ENCODE assay signal across 12 cellular contexts in the genomic region with DNA sequence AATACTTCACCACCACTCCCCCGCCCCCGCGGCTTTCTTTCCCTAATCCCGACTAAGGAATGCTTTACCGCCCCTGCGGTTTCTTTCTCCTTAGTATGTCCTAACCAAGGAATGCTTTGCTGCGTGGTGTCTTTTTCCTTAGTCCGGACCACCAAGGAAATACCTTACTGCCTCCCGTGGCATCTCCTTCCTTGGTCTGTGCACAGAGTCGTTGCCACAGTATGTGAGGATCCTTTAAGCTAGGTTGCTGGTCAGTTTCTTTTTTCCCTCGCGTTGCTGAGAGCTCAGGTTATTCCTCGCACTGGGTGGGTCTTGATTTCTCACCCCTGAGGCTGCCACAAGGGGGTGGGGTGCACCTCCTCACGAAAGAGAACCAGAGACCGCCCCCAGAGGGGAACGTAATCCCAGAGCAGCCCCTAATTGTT.
DNase-seq lines count a peak whose midpoint lies in the region; ATAC-seq and TF ChIP-seq lines count a peak whose summit lies in the region.
"Had no signal": no experiment of that assay in that cellular context is flagged by ENCODE, and none has a peak within 500 bp of the region (broad histone marks: within the 10 kb centered on the region; RNA-seq: fewer than 3 reads in every experiment).

No MANE protein-coding gene starts in this region.

- H3K9me2 ChIP-seq in MM.1S (replicated peaks; ENCODE audit: insufficient read depth, low read length) = no peaks in the 10 kb centered on the region

- H3K36me3 Mint-ChIP-seq in central memory CD8-positive, alpha-beta T cell (ENCODE audit: insufficient read depth) = peaks cover 14% of the 10 kb centered on the region
- H3K36me3 Mint-ChIP-seq: activated naive CD8-positive, alpha-beta T cell treated with anti-CD3 and anti-CD28 coated beads, Interleukin-2, amount 10 ng/mL, durations not matched to agents 7 days and 5 days had no signal

- no peaks in the 10 kb centered on the region for H3K9me3 Mint-ChIP-seq in central memory CD8-positive, alpha-beta T cell
- H3K9me3 Mint-ChIP-seq: activated naive CD8-positive, alpha-beta T cell treated with anti-CD3 and anti-CD28 coated beads, Interleukin-2, amount 10 ng/mL, durations not matched to agents 7 days and 5 days; IgD-negative memory B cell had no signal

- H3K27ac ChIP-seq in cardiac muscle cell (no peak overlapping the region), upper lobe of left lung (no peak overlapping the region), MM.1S (ENCODE audit: low read length) (no peak overlapping the region)

- intact Hi-C loops in left ventricle myocardium superior (cut with micrococcal nuclease) = no loop called here

- peak overlapping the region; percentile 42 for H3K27ac Mint-ChIP-seq in central memory CD8-positive, alpha-beta T cell (ENCODE audit: low read depth)
- H3K27ac Mint-ChIP-seq: activated naive CD8-positive, alpha-beta T cell treated with anti-CD3 and anti-CD28 coated beads, Interleukin-2, amount 10 ng/mL, durations not matched to agents 7 days and 5 days; IgD-negative memory B cell had no signal

- H3K4me3 Mint-ChIP-seq in central memory CD8-positive, alpha-beta T cell = no peak overlapping the region
- H3K4me3 Mint-ChIP-seq: activated naive CD8-positive, alpha-beta T cell treated with anti-CD3 and anti-CD28 coated beads, Interleukin-2, amount 10 ng/mL, durations not matched to agents 7 days and 5 days had no signal

- H3K4me1 Mint-ChIP-seq in central memory CD8-positive, alpha-beta T cell = peaks cover 15% of the 10 kb centered on the region

- no peaks in the 10 kb centered on the region for H3F3A ChIP-seq in MM.1S (ENCODE audit: insufficient read depth, low read length)

- no peak for TF ChIP-seq EP300 in upper lobe of left lung (IDR thresholded peaks at IDR 0.05)

- no peak for TF ChIP-seq POLR2A in upper lobe of left lung (IDR thresholded peaks at IDR 0.05)

- DNase-seq in cardiac muscle cell (ENCODE audit: low read depth in 1 of 2, low spot score in 1 of 2) (peak; percentile 39 to 75), left ventricle myocardium superior (no peak), kidney tubule cell (ENCODE audit: low spot score) (peak; percentile 74), upper lobe of left lung (no peak), MV-4-11 (lab: John Stamatoyannopoulos, UW) (no peak), MM.1S (no peak)
- DNase-seq in central memory CD8-positive, alpha-beta T cell (ENCODE audit: low spot score in 2 of 2) = no peak
- DNase-seq: activated naive CD8-positive, alpha-beta T cell treated with anti-CD3 and anti-CD28 coated beads, Interleukin-2, amount 10 ng/mL, durations not matched to agents 7 days and 5 days; NCI-H446; T1000 had no signal

- H3K36me3 ChIP-seq in cardiac muscle cell = no peaks in the 10 kb centered on the region
- no peaks in the 10 kb centered on the region for H3K36me3 ChIP-seq in upper lobe of left lung
- H3K36me3 ChIP-seq in MM.1S (replicated peaks; ENCODE audit: insufficient read depth, low read length) = no peaks in the 10 kb centered on the region

- H3K9me3 ChIP-seq in cardiac muscle cell (ENCODE audit: low read depth) (no peaks in the 10 kb centered on the region), upper lobe of left lung (no peaks in the 10 kb centered on the region), MM.1S (replicated peaks; ENCODE audit: insufficient read depth, low read length) (no peaks in the 10 kb centered on the region)

- 55 to 64% methylated on average over 16 of the region's 16 CpGs for WGBS in upper lobe of left lung, 2 donors

- H3K4me1 ChIP-seq in cardiac muscle cell (ENCODE audit: low read depth) (peaks cover 9% of the 10 kb centered on the region), upper lobe of left lung (no peaks in the 10 kb centered on the region), MM.1S (ENCODE audit: low read length) (no peaks in the 10 kb centered on the region)

- ATAC-seq in left ventricle myocardium superior (no peak), upper lobe of left lung (ENCODE audit: low FRiP score in 2 of 2) (peak in 1 of 2 donors; percentile 42), HG02852 (IDR thresholded peaks at IDR 0.05; ENCODE audit: unreplicated experiment) (no peak)
- no peak for ATAC-seq in central memory CD8-positive, alpha-beta T cell (replicated peaks; ENCODE audit: extremely low read depth, poor library complexity, severe bottlenecking)

- no peak for TF ChIP-seq CTCF in cardiac muscle cell (IDR thresholded peaks at IDR 0.05; ENCODE audit: low read depth, low read length)
- no peak for TF ChIP-seq CTCF in upper lobe of left lung (IDR thresholded peaks at IDR 0.05)
- no peak for TF ChIP-seq CTCF in MM.1S (IDR thresholded peaks at IDR 0.05; ENCODE audit: low read length)

- no peaks in the 10 kb centered on the region for H3K27me3 Mint-ChIP-seq in central memory CD8-positive, alpha-beta T cell
- H3K27me3 Mint-ChIP-seq: activated naive CD8-positive, alpha-beta T cell treated with anti-CD3 and anti-CD28 coated beads, Interleukin-2, amount 10 ng/mL, durations not matched to agents 7 days and 5 days; IgD-negative memory B cell had no signal

- H3K4me3 ChIP-seq in cardiac muscle cell = no peak overlapping the region
- H3K4me3 ChIP-seq in upper lobe of left lung = peak overlapping the region in 3 of 4 donors; percentile 10 to 22 (median 16)
- no peak overlapping the region for H3K4me3 ChIP-seq in MM.1S (ENCODE audit: low read length)

- H3K9ac ChIP-seq in MM.1S (ENCODE audit: low read length) = no peak overlapping the region

- H3K27me3 ChIP-seq in cardiac muscle cell = no peaks in the 10 kb centered on the region
- H3K27me3 ChIP-seq in upper lobe of left lung = no peaks in the 10 kb centered on the region
- no peaks in the 10 kb centered on the region for H3K27me3 ChIP-seq in MM.1S (replicated peaks; ENCODE audit: insufficient read depth, low read length)

- no peaks in the 10 kb centered on the region for H4K20me1 ChIP-seq in MM.1S (ENCODE audit: insufficient read depth, low read length)

- H2AFZ ChIP-seq in MM.1S (ENCODE audit: low read length) = no peak overlapping the region

- no peaks in the 10 kb centered on the region for H3K79me2 ChIP-seq in MM.1S (ENCODE audit: low read length)

- no peak overlapping the region for H3K4me2 ChIP-seq in MM.1S (ENCODE audit: low read depth, low read length)

Comparison
In these comparisons a context has a peak if more than half of its experiments do, and no peak if none do; other contexts are left out.
1. DNase-seq: peak in cardiac muscle cell (2 of 2) and kidney tubule cell (single experiment); none in left ventricle myocardium superior (single experiment), central memory CD8-positive, alpha-beta T cell (0 of 2), upper lobe of left lung (0 of 2), MV-4-11 (single experiment) and MM.1S (single experiment).
2. H3K4me3 ChIP-seq: peak in upper lobe of left lung (3 of 4); none in cardiac muscle cell (single experiment) and MM.1S (single experiment).